9 cellular contexts compared by ENCODE assay signal in genomic region chr2:149329470-149330126, GRCh38. TPM values are rescaled to one million over a fixed set of nuclear protein-coding genes. Genes with fewer than 3 reads are reported as not detected.
DNase-seq lines count a peak whose midpoint lies in the region; ATAC-seq and TF ChIP-seq lines count a peak whose summit lies in the region.
"Had no signal": no experiment of that assay in that cellular context is flagged by ENCODE, and none has a peak within 500 bp of the region (broad histone marks: within the 10 kb centered on the region; RNA-seq: fewer than 3 reads in every experiment).

No MANE protein-coding gene starts in this region.

- intact Hi-C loops in Right ventricle myocardium inferior (cut with DNase I), result no loop called here
- intact Hi-C loops in left ventricle myocardium superior (cut with micrococcal nuclease), result no loop called here

- H3K27me3 Mint-ChIP-seq in WTC11 (ENCODE audit: low read depth) (peaks cover 20% of the 10 kb centered on the region), osteocyte (ENCODE audit: unreplicated experiment) (no peaks in the 10 kb centered on the region)
- peaks cover 55% of the 10 kb centered on the region for H3K27me3 Mint-ChIP-seq in activated CD4-positive, alpha-beta T cell treated with anti-CD3 and anti-CD28 coated beads, Interleukin-2, amount 10 ng/mL, durations not matched to agents 7 days and 5 days

- H3K27ac Mint-ChIP-seq in WTC11 (no peak overlapping the region; the same call in 1 of the 2 replicates), osteocyte (ENCODE audit: unreplicated experiment) (no peak overlapping the region)
- no peak overlapping the region for H3K27ac Mint-ChIP-seq in activated CD4-positive, alpha-beta T cell treated with anti-CD3 and anti-CD28 coated beads, Interleukin-2, amount 10 ng/mL, durations not matched to agents 7 days and 5 days

- H3K36me3 Mint-ChIP-seq in WTC11, result no peaks in the 10 kb centered on the region
- no peaks in the 10 kb centered on the region for H3K36me3 Mint-ChIP-seq in osteocyte (ENCODE audit: unreplicated experiment)
- H3K36me3 Mint-ChIP-seq in activated CD4-positive, alpha-beta T cell treated with anti-CD3 and anti-CD28 coated beads, Interleukin-2, amount 10 ng/mL, durations not matched to agents 7 days and 5 days (ENCODE audit: low read depth), result peaks cover 3% of the 10 kb centered on the region

- TF ChIP-seq CTCF in WTC11 (IDR thresholded peaks at IDR 0.05), result no peak; the same call in 1 of the 2 replicates
- TF ChIP-seq CTCF in osteocyte (IDR thresholded peaks at IDR 0.05), result peak; percentile 29

- peak overlapping the region; percentile 77 for H3K4me3 Mint-ChIP-seq in WTC11
- H3K4me3 Mint-ChIP-seq in osteocyte (ENCODE audit: unreplicated experiment), result peak overlapping the region; percentile 86
- H3K4me3 Mint-ChIP-seq in activated CD4-positive, alpha-beta T cell treated with anti-CD3 and anti-CD28 coated beads, Interleukin-2, amount 10 ng/mL, durations not matched to agents 7 days and 5 days, result no peak overlapping the region

- CTCF ChIA-PET in WTC11 (lab: Charles Lee), result interaction anchor here (0.6 to 3.1 kb wide), 28 partner anchors 9 to 313 kb away, joined by 3 to 18 read pairs (median 3); partner anchors contain the start of gene LYPD6B
- CTCF ChIA-PET in activated CD4-positive, alpha-beta T cell treated with anti-CD3 and anti-CD28 coated beads, Interleukin-2, amount 10 ng/mL, durations not matched to agents 7 days and 5 days (lab: Charles Lee), result no interaction called here

- DNase-seq in Right ventricle myocardium inferior (ENCODE audit: missing footprints) (no peak), left ventricle myocardium superior (no peak), M059J (ENCODE audit: low read depth) (peak; percentile 84), WTC11 (ENCODE audit: low spot score) (peak; percentile 70), globus pallidus (ENCODE audit: low spot score) (peak; percentile 52), osteocyte (ENCODE audit: extremely low spot score, unreplicated experiment) (no peak)
- no peak for DNase-seq in activated CD4-positive, alpha-beta T cell treated with anti-CD3 and anti-CD28 coated beads, Interleukin-2, amount 10 ng/mL, durations not matched to agents 7 days and 5 days

- H3K9me3 Mint-ChIP-seq in WTC11, result no peaks in the 10 kb centered on the region
- peaks cover 4% of the 10 kb centered on the region for H3K9me3 Mint-ChIP-seq in osteocyte (ENCODE audit: unreplicated experiment)
- H3K9me3 Mint-ChIP-seq in activated CD4-positive, alpha-beta T cell treated with anti-CD3 and anti-CD28 coated beads, Interleukin-2, amount 10 ng/mL, durations not matched to agents 7 days and 5 days, result no peaks in the 10 kb centered on the region

- POLR2A ChIA-PET in WTC11 (lab: Charles Lee), result interaction anchor here (0.6 kb wide), 1 partner anchor 202 kb away, joined by 3 read pairs; no protein-coding TSS in a partner anchor
- POLR2A ChIA-PET in activated CD4-positive, alpha-beta T cell treated with anti-CD3 and anti-CD28 coated beads, Interleukin-2, amount 10 ng/mL, durations not matched to agents 7 days and 5 days (lab: Charles Lee), result no interaction called here

- ATAC-seq in Right ventricle myocardium inferior, result peak; percentile 40
- ATAC-seq in left ventricle myocardium superior, result no peak
- ATAC-seq in WTC11, result peak; percentile 64
- no peak for ATAC-seq in GM21381 (IDR thresholded peaks at IDR 0.05; ENCODE audit: unreplicated experiment)

- H3K4me1 Mint-ChIP-seq in WTC11 (peaks cover 27% of the 10 kb centered on the region), osteocyte (ENCODE audit: unreplicated experiment) (peaks cover 12% of the 10 kb centered on the region)
- peaks cover 7% of the 10 kb centered on the region for H3K4me1 Mint-ChIP-seq in activated CD4-positive, alpha-beta T cell treated with anti-CD3 and anti-CD28 coated beads, Interleukin-2, amount 10 ng/mL, durations not matched to agents 7 days and 5 days

TF ChIP-seq in WTC11, 78 proteins besides CTCF, POLR2A, EP300 and RAD21 (continues in another document):
- TF ChIP-seq FOXP1 (CRISPR knock-in tag; IDR thresholded peaks at IDR 0.05; ENCODE audit: borderline replicate concordance) (no peak), RORB (CRISPR knock-in tag; IDR thresholded peaks at IDR 0.05) (no peak), EMX1 (CRISPR knock-in tag; IDR thresholded peaks at IDR 0.05) (no peak), SMAD4 (CRISPR knock-in tag; IDR thresholded peaks at IDR 0.05) (no peak), ZNF512 (CRISPR knock-in tag; IDR thresholded peaks at IDR 0.05; ENCODE audit: borderline replicate concordance) (no peak), CDX4 (CRISPR knock-in tag; IDR thresholded peaks at IDR 0.05; ENCODE audit: borderline replicate concordance) (no peak), NFYB (CRISPR knock-in tag; conservative IDR thresholded peaks at IDR 0.05; ENCODE audit: low read depth) (no peak), ETV6 (CRISPR knock-in tag; IDR thresholded peaks at IDR 0.05) (0 out of 2 replicates have a peak, but pooled peaks have one; percentile 12), PRDM15 (CRISPR knock-in tag; IDR thresholded peaks at IDR 0.05) (no peak; the same call in 1 of the 2 replicates), FOXP4 (CRISPR knock-in tag; IDR thresholded peaks at IDR 0.05) (0 out of 2 replicates have a peak, but pooled peaks have one; percentile 31)

RNA-seq across cellular contexts. Expression of gene LYPD6, which starts 0.8 kb away (rescaled TPM):
- total RNA-seq in Right ventricle myocardium inferior (0.14 TPM), left ventricle myocardium superior (0.30 TPM), WTC11 (2021) (4.8 to 5.1 TPM (median 5.0 TPM) in 3 replicates), osteocyte (1.8 and 2.1 TPM in 2 replicates)
- 6.9 and 11.3 TPM in 2 replicates for total RNA-seq in M059J (2014; rRNA removed; shearing (Covaris generic))
- total RNA-seq in activated CD4-positive, alpha-beta T cell treated with anti-CD3 and anti-CD28 coated beads, Interleukin-2, amount 10 ng/mL, durations not matched to agents 7 days and 5 days, result not detected
- total RNA-seq: mononuclear cell had no signal

Comparison
In these comparisons a context has a peak if more than half of its experiments do, and no peak if none do; other contexts are left out.
1. ATAC-seq: peak in Right ventricle myocardium inferior (single experiment) and WTC11 (single experiment); none in left ventricle myocardium superior (single experiment) and GM21381 (single experiment).
2. DNase-seq: peak in M059J (single experiment), WTC11 (single experiment) and globus pallidus (single experiment); none in Right ventricle myocardium inferior (single experiment), left ventricle myocardium superior (single experiment), osteocyte (single experiment) and activated CD4-positive, alpha-beta T cell treated with anti-CD3 and anti-CD28 coated beads, Interleukin-2, amount 10 ng/mL, durations not matched to agents 7 days and 5 days (single experiment).